8 cellular contexts compared by ENCODE assay signal in the genomic region with DNA sequence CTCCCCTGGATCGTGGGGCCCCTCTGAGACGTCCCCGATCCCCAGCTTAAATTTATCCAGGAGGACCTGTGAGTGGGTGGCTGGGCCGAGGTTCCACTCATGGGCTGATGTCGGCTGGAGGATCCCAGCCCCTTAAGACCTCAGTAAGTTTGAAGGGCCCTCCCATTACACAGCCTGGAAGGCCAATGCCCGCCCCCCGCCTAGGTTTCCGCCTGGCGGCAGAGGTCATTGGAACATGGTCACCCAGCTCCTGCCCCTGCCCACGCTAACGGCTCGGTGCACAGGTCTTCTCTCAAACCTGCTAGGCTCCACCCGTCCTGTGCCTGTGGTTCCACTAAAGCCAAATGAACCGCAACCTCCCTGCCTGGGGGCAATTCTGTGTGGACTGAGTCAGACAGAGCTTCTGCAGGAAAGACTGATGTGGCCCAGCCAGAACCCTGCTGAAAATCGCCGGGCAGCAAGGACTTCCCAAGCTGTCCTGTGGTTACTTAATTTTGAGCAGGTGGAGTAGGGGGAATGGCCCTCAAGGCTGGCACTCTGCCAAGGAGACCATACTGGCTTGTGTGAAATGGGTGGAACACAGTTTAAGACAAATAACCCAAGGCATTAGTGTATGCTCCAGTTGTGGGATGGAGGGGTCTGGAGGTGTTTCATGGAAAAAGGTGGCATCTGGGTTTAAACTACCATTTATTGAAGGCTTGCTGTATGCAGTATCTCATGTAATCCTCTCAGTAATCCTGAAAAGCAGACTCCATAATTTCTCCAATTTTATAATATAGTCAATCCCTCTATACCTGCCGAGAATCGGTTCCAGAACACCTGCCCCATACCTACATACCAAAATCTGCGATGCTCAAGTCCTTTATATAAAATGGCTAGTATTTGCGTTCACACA. TPM values are rescaled to one million over a fixed set of nuclear protein-coding genes. Genes with fewer than 3 reads are reported as not detected.
DNase-seq lines count a peak whose midpoint lies in the region; ATAC-seq and TF ChIP-seq lines count a peak whose summit lies in the region.

No MANE protein-coding gene starts in this region.

- H3K79me1 ChIP-seq in mesendoderm (ENCODE audit: low read length): peaks cover 8% of the 10 kb centered on the region

- no peaks in the 10 kb centered on the region for H3K9me3 Mint-ChIP-seq in HFFc6
- no peaks in the 10 kb centered on the region for H3K9me3 Mint-ChIP-seq in activated CD4-positive, alpha-beta T cell treated with anti-CD3 and anti-CD28 coated beads for 36 hours (ENCODE audit: low read depth)
- no peaks in the 10 kb centered on the region for H3K9me3 Mint-ChIP-seq in stimulated activated naive B cell treated with anti-CD40 and anti-IgM and Interleukin-4, amounts not matched to agents 10 μg/mL and 1 μg/mL and 100 μg/mL, for 72 hours

- peak; percentile 26 for TF ChIP-seq CTCF in HFFc6 (IDR thresholded peaks at IDR 0.05)

- H4K5ac ChIP-seq in mesendoderm (ENCODE audit: low read length): no peak overlapping the region

- 30 to 31% methylated on average over 20 of the region's 20 CpGs for WGBS in ectodermal cell, 2 experiments
- WGBS in mesendoderm (ENCODE audit: extremely low coverage, insufficient coverage, low lambda C conversion rate): 100% methylated on average over 2 of the region's 20 CpGs

- no peak overlapping the region for H3K4ac ChIP-seq in mesendoderm (ENCODE audit: low read depth, low read length)

- H3K36me3 ChIP-seq in ectodermal cell (ENCODE audit: control insufficient read depth, insufficient read depth, low read length): no peaks in the 10 kb centered on the region
- no peaks in the 10 kb centered on the region for H3K36me3 ChIP-seq in mesendoderm (ENCODE audit: control insufficient read depth, insufficient read depth, low read length)

- H3K4me1 Mint-ChIP-seq in HFFc6 (ENCODE audit: low read depth): peaks cover 43% of the 10 kb centered on the region
- peaks cover 22% of the 10 kb centered on the region for H3K4me1 Mint-ChIP-seq in activated CD4-positive, alpha-beta T cell treated with anti-CD3 and anti-CD28 coated beads for 36 hours
- H3K4me1 Mint-ChIP-seq in stimulated activated naive B cell treated with anti-CD40 and anti-IgM and Interleukin-4, amounts not matched to agents 10 μg/mL and 1 μg/mL and 100 μg/mL, for 72 hours: peaks cover 20 to 31% of the 10 kb centered on the region in 2 donors

- H3K27me3 Mint-ChIP-seq in HFFc6 (ENCODE audit: insufficient read depth): no peaks in the 10 kb centered on the region
- H3K27me3 Mint-ChIP-seq in activated CD4-positive, alpha-beta T cell treated with anti-CD3 and anti-CD28 coated beads for 36 hours: no peaks in the 10 kb centered on the region
- no peaks in the 10 kb centered on the region for H3K27me3 Mint-ChIP-seq in stimulated activated naive B cell treated with anti-CD40 and anti-IgM and Interleukin-4, amounts not matched to agents 10 μg/mL and 1 μg/mL and 100 μg/mL, for 72 hours

- H3K27me3 ChIP-seq in ectodermal cell (ENCODE audit: control insufficient read depth, insufficient read depth, low read length, poor library complexity, severe bottlenecking): peaks cover 24% of the 10 kb centered on the region
- H3K27me3 ChIP-seq in mesendoderm (ENCODE audit: insufficient read depth, low read length, poor library complexity): no peaks in the 10 kb centered on the region

- CTCF ChIA-PET in activated CD4-positive, alpha-beta T cell treated with anti-CD3 and anti-CD28 coated beads for 36 hours (lab: Charles Lee): interaction anchor here (0.5 to 0.6 kb wide), 5 partner anchors 10 to 1160 kb away, joined by 3 read pairs; no protein-coding TSS in a partner anchor

- H2BK5ac ChIP-seq in mesendoderm (ENCODE audit: low read length): no peak overlapping the region

- no peak overlapping the region for H2AK5ac ChIP-seq in mesendoderm (ENCODE audit: low read length)

- H3K4me3 ChIP-seq in ectodermal cell (ENCODE audit: insufficient read depth, low read depth, low read length): peak overlapping the region; percentile 66
- H3K4me3 ChIP-seq in mesendoderm (ENCODE audit: low read length): peak overlapping the region; percentile 52

- peak overlapping the region; percentile 94 for H3K4me3 Mint-ChIP-seq in HFFc6
- H3K4me3 Mint-ChIP-seq in activated CD4-positive, alpha-beta T cell treated with anti-CD3 and anti-CD28 coated beads for 36 hours: peak overlapping the region; percentile 77
- peak overlapping the region; percentile 86 to 95 for H3K4me3 Mint-ChIP-seq in stimulated activated naive B cell treated with anti-CD40 and anti-IgM and Interleukin-4, amounts not matched to agents 10 μg/mL and 1 μg/mL and 100 μg/mL, for 72 hours

- H3K27ac Mint-ChIP-seq in HFFc6: peak overlapping the region; percentile 91
- H3K27ac Mint-ChIP-seq in activated CD4-positive, alpha-beta T cell treated with anti-CD3 and anti-CD28 coated beads for 36 hours: peak overlapping the region; percentile 42
- H3K27ac Mint-ChIP-seq in stimulated activated naive B cell treated with anti-CD40 and anti-IgM and Interleukin-4, amounts not matched to agents 10 μg/mL and 1 μg/mL and 100 μg/mL, for 72 hours: peak overlapping the region; percentile 69

- no peaks in the 10 kb centered on the region for H3K9me3 ChIP-seq in ectodermal cell (ENCODE audit: control insufficient read depth, low read length)

- DNase-seq in ELF-1 (ENCODE audit: low read depth, low spot score) (peak; percentile 86), HFFc6 (peak; percentile 98), NCI-H226 (peak; percentile 98), mesendoderm (peak; percentile 79), NCI-H2196 (lab: John Stamatoyannopoulos, UW; ENCODE audit: unreplicated experiment) (no peak)
- DNase-seq in activated CD4-positive, alpha-beta T cell treated with anti-CD3 and anti-CD28 coated beads for 36 hours: peak; percentile 68
- peak; percentile 9 for DNase-seq in stimulated activated naive B cell treated with anti-CD40 and anti-IgM and Interleukin-4, amounts not matched to agents 10 μg/mL and 1 μg/mL and 100 μg/mL, for 72 hours

- H3K4me1 ChIP-seq in ectodermal cell (ENCODE audit: control insufficient read depth, insufficient read depth, low read length): peaks cover 3% of the 10 kb centered on the region
- H3K4me1 ChIP-seq in mesendoderm (ENCODE audit: control insufficient read depth, low read depth, low read length): peaks cover 2% of the 10 kb centered on the region

- intact Hi-C loops in activated CD4-positive, alpha-beta T cell treated with anti-CD3 and anti-CD28 coated beads for 36 hours (cut with DNase I, micrococcal nuclease): loop anchor here (1.0 to 5.0 kb wide), 15 partner anchors 83 to 1779 kb away; partner anchors contain the start of genes TDG (in 2 of the 2), C12orf75 (in 1 of the 2), CHST11 (in 1 of the 2) and EID3 (in 1 of the 2)

- no peak overlapping the region for H2BK15ac ChIP-seq in mesendoderm (replicated peaks; ENCODE audit: low read depth)

- H3K36me3 Mint-ChIP-seq in HFFc6 (ENCODE audit: low read depth): peaks cover 12% of the 10 kb centered on the region; the same call in 1 of the 2 replicates
- H3K36me3 Mint-ChIP-seq in activated CD4-positive, alpha-beta T cell treated with anti-CD3 and anti-CD28 coated beads for 36 hours (ENCODE audit: low read depth): peaks cover 4% of the 10 kb centered on the region
- peaks cover 6 to 8% of the 10 kb centered on the region in 2 donors for H3K36me3 Mint-ChIP-seq in stimulated activated naive B cell treated with anti-CD40 and anti-IgM and Interleukin-4, amounts not matched to agents 10 μg/mL and 1 μg/mL and 100 μg/mL, for 72 hours

- peak overlapping the region; percentile 47 for H3K4me2 ChIP-seq in mesendoderm (ENCODE audit: low read length)

- no peak overlapping the region for H2BK120ac ChIP-seq in mesendoderm (ENCODE audit: low read depth, low read length)

- POLR2A ChIA-PET in activated CD4-positive, alpha-beta T cell treated with anti-CD3 and anti-CD28 coated beads for 36 hours (lab: Charles Lee): interaction anchor here (1.2 to 1.5 kb wide), 2 partner anchors 222 to 296 kb away, joined by 4 to 6 read pairs; partner anchors contain the start of genes HCFC2 and NFYB

- no peak overlapping the region for H4K8ac ChIP-seq in mesendoderm (ENCODE audit: low read depth, low read length)

- H3K27ac ChIP-seq in ectodermal cell (ENCODE audit: insufficient read depth, low read depth, low read length, poor library complexity, severe bottlenecking) (no peak overlapping the region), mesendoderm (ENCODE audit: low read depth, low read length) (no peak overlapping the region)

- peak; percentile 39 for ATAC-seq in activated CD4-positive, alpha-beta T cell treated with anti-CD3 and anti-CD28 coated beads for 36 hours
- peak; percentile 5 to 11 for ATAC-seq in stimulated activated naive B cell treated with anti-CD40 and anti-IgM and Interleukin-4, amounts not matched to agents 10 μg/mL and 1 μg/mL and 100 μg/mL, for 72 hours (replicated peaks)

- no peak overlapping the region for H3K23ac ChIP-seq in mesendoderm (ENCODE audit: low read length)

- peaks cover 14% of the 10 kb centered on the region for H3K79me2 ChIP-seq in mesendoderm (ENCODE audit: control insufficient read depth, insufficient read depth, low read length)

- H3K18ac ChIP-seq in mesendoderm (ENCODE audit: low read length): no peak overlapping the region

- H3K56ac ChIP-seq in mesendoderm (ENCODE audit: low read length): peak overlapping the region; percentile 90

- peak overlapping the region; percentile 59 for H3K9ac ChIP-seq in mesendoderm (ENCODE audit: low read length)

RNA-seq across cellular contexts. Expression of gene NT5DC3, which starts 0.9 kb away (rescaled TPM):
- 10 to 100 TPM; 10.5 to 12.8 (median 11.3) TPM for total RNA-seq in HFFc6 (2021; fragmentation: NEBNext Ultra II Directional; extraction: Animal tissue kit (Norgen Biotek cat#: 25700))
- 1 to 10 TPM; 7.3 to 8.9 TPM for total RNA-seq in activated CD4-positive, alpha-beta T cell treated with anti-CD3 and anti-CD28 coated beads for 36 hours
- polyA plus RNA-seq in ectodermal cell (2013, experiment 1 of 4): 5.0 TPM
- polyA plus RNA-seq in ectodermal cell (2013, experiment 2 of 4): 5.7 TPM
- polyA plus RNA-seq in ectodermal cell (2013, experiment 3 of 4): 3.0 TPM
- polyA plus RNA-seq in ectodermal cell (2013, experiment 4 of 4): 3.5 TPM
- polyA plus RNA-seq in mesendoderm (2013, experiment 1 of 2): 3.4 TPM
- polyA plus RNA-seq in mesendoderm (2013, experiment 2 of 2): 3.0 TPM
